In the genomic region with DNA sequence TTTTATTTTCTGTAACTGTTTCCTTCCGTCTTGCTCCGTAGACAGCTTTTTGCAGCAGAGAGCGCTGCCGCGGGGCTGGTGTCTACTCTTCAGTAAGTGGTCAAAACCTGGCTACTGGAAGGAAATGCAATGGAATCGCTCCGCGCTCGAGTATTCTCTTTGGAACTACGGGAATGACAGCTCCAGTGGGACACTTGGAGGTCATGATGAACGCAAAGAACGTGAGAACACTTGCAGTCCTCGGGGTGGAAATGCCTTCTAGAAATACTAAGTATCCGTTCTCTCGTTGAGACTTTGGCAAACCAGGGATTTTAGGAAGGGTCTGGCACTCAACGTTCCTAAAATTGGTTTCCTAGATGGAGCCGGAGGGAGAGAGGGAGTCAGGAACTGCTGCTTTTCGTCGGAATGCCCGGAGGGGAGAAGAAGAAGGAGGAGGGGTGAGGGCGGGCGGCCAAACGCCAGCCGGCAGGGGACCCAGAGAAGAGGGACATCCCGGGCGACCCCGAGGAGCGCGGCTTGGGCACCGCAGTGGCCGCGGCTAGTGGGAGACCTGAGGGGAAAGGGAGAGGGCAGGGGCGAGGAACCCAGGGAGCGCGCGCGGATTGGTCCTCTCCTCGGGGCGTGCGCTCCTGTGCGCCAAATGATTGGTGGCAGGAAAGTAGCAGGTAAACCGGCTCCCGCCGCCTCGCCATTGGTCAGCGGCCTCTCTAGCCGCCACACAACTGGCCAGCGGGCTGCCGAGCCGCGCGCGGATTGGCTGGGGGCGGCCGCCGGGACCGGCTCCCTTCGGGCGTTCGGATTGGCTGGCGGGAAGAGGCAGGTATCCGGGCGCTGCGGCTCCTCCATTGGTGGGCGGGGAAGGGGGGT, we compare ENCODE assay signal across 8 cellular contexts. TPM values are rescaled to one million over a fixed set of nuclear protein-coding genes. Genes with fewer than 3 reads are reported as not detected.
DNase-seq lines count a peak whose midpoint lies in the region; ATAC-seq and TF ChIP-seq lines count a peak whose summit lies in the region.

No MANE protein-coding gene starts in this region.

- H3K27me3 Mint-ChIP-seq in activated CD4-positive, alpha-beta T cell treated with anti-CD3 and anti-CD28 coated beads, Interleukin-2, amount 10 ng/mL, durations not matched to agents 24 days and 14 days: peaks cover 47% of the 10 kb centered on the region

- peaks cover 47% of the 10 kb centered on the region for H3K4me1 Mint-ChIP-seq in activated CD4-positive, alpha-beta T cell treated with anti-CD3 and anti-CD28 coated beads, Interleukin-2, amount 10 ng/mL, durations not matched to agents 24 days and 14 days

- ATAC-seq in GM19043 (IDR thresholded peaks at IDR 0.05; ENCODE audit: low read depth, unreplicated experiment) (peak; percentile 93), HG03354 (IDR thresholded peaks at IDR 0.05; ENCODE audit: poor library complexity, severe bottlenecking, unreplicated experiment) (peak; percentile 89), left colon (peak; percentile 91)

- H3K36me3 Mint-ChIP-seq in activated CD4-positive, alpha-beta T cell treated with anti-CD3 and anti-CD28 coated beads, Interleukin-2, amount 10 ng/mL, durations not matched to agents 24 days and 14 days (ENCODE audit: low read depth): peaks cover 3% of the 10 kb centered on the region

- H3K27ac Mint-ChIP-seq in activated CD4-positive, alpha-beta T cell treated with anti-CD3 and anti-CD28 coated beads, Interleukin-2, amount 10 ng/mL, durations not matched to agents 24 days and 14 days: peak overlapping the region; percentile 85

- DNase-seq in AG09319 (ENCODE audit: extremely low read depth, low read depth): peak; percentile 98
- peak; percentile 86 for DNase-seq in NCI-H510A (lab: John Stamatoyannopoulos, UW)
- DNase-seq in activated CD4-positive, alpha-beta T cell treated with anti-CD3 and anti-CD28 coated beads, Interleukin-2, amount 10 ng/mL, durations not matched to agents 24 days and 14 days: peak; percentile 99
- peak; percentile 96 for DNase-seq in cortex of kidney (lab: John Stamatoyannopoulos, UW)
- DNase-seq in left colon: peak; percentile 96 to 98
- peak; percentile 88 to 94 for DNase-seq in stimulated activated CD4-positive, alpha-beta T cell treated with anti-CD3 and anti-CD28 coated beads, Interleukin-1b, Interleukin-23, amount 100 ng/mL, for 4 hours (ENCODE audit: low read depth in 2 of 2)

- intact Hi-C loops in activated CD4-positive, alpha-beta T cell treated with anti-CD3 and anti-CD28 coated beads, Interleukin-2, amount 10 ng/mL, durations not matched to agents 24 days and 14 days (cut with micrococcal nuclease): loop anchor here (1.0 to 5.0 kb wide), 4 partner anchors 40 to 391 kb away; a partner anchor contains a TSS
- intact Hi-C loops in left colon (cut with DNase I, micrococcal nuclease): no loop called here

- TF ChIP-seq CTCF in AG09319 (IDR thresholded peaks at IDR 0.05; ENCODE audit: low read depth, low read length): no peak

- no peaks in the 10 kb centered on the region for H3K9me3 Mint-ChIP-seq in activated CD4-positive, alpha-beta T cell treated with anti-CD3 and anti-CD28 coated beads, Interleukin-2, amount 10 ng/mL, durations not matched to agents 24 days and 14 days

- H3K4me3 Mint-ChIP-seq in activated CD4-positive, alpha-beta T cell treated with anti-CD3 and anti-CD28 coated beads, Interleukin-2, amount 10 ng/mL, durations not matched to agents 24 days and 14 days: peak overlapping the region; percentile 98

RNA-seq across cellular contexts. Expression of a gene that starts 0.5 kb away (rescaled TPM):
- 22.2 and 22.4 TPM in 2 replicates for total RNA-seq in activated CD4-positive, alpha-beta T cell treated with anti-CD3 and anti-CD28 coated beads, Interleukin-2, amount 10 ng/mL, durations not matched to agents 24 days and 14 days
- total RNA-seq in left colon: 10 to 100 TPM; 19.9 to 26.9 TPM

Comparison
In these comparisons a context has a peak if more than half of its experiments do, and no peak if none do; other contexts are left out.
1. Peak in every context shown above with its lines: DNase-seq and ATAC-seq.